ENCODE assay signal across 15 cellular contexts in genomic region chr5:160020266-160020770, GRCh38.
"Had no signal": no experiment of that assay in that cellular context is flagged by ENCODE, and none has a peak within 500 bp of the region (broad histone marks: within the 10 kb centered on the region; RNA-seq: fewer than 3 reads in every experiment).

No MANE protein-coding gene starts in this region.

- H3K27ac Mint-ChIP-seq: memory B cell had no signal

- H3K27me3 Mint-ChIP-seq: memory B cell had no signal

- H3K9me3 Mint-ChIP-seq: immature natural killer cell, memory B cell had no signal

- H3K4me3 ChIP-seq: esophagus muscularis mucosa, SJCRH30, upper lobe of right lung had no signal

- H3K9me3 ChIP-seq: esophagus muscularis mucosa, SJCRH30, upper lobe of right lung had no signal

- DNase-seq: activated CD4-positive, alpha-beta T cell treated with anti-CD3 and anti-CD28 coated beads for 4 hours; activated gamma-delta T cell treated with Interleukin-2 at 50 U/mL for 16 hours; activated T-cell treated with anti-CD3 and anti-CD28 coated beads, Interleukin-2, amount 50 U/mL, for 1 hour; caudate nucleus; glutamatergic neuron; immature natural killer cell; left colon; SJCRH30; stimulated activated CD4-positive, alpha-beta T cell treated with anti-CD3 and anti-CD28 coated beads, Interleukin-12 subunit alpha, Interleukin-12 subunit beta, amount 100 ng/mL, for 4 hours; stimulated activated CD4-positive, alpha-beta T cell treated with anti-CD3 and anti-CD28 coated beads, Interleukin-2, amount 100 ng/mL, for 48 hours; stimulated activated naive CD8-positive, alpha-beta T cell treated with anti-CD3 and anti-CD28 coated beads, Interleukin-15, Interleukin-2, amounts not matched to agents 100 U/mL and 50 U/mL, for 24 hours; upper lobe of right lung; WERI-Rb-1 had no signal

- H3K27ac ChIP-seq: SJCRH30, upper lobe of right lung, WERI-Rb-1 had no signal

- H3K4me1 ChIP-seq: SJCRH30 had no signal

- ATAC-seq: left colon; stimulated activated naive CD8-positive, alpha-beta T cell treated with anti-CD3 and anti-CD28 coated beads, Interleukin-15, Interleukin-2, amounts not matched to agents 100 U/mL and 50 U/mL, for 24 hours; upper lobe of right lung had no signal

- H3K27me3 ChIP-seq: esophagus muscularis mucosa, SJCRH30, upper lobe of right lung had no signal

- H3K4me3 Mint-ChIP-seq: immature natural killer cell, memory B cell had no signal
